18 cellular contexts compared by ENCODE assay signal in genomic region chr11:63952570-63952969, GRCh38. TPM values are rescaled to one million over a fixed set of nuclear protein-coding genes. Genes with fewer than 3 reads are reported as not detected.
A peak's percentile ranks its signal among the peaks of the same experiment; 100 is the strongest.
DNase-seq lines count a peak whose midpoint lies in the region; ATAC-seq and TF ChIP-seq lines count a peak whose summit lies in the region.
"Had no signal": no experiment of that assay in that cellular context is flagged by ENCODE, and none has a peak within 500 bp of the region (broad histone marks: within the 10 kb centered on the region; RNA-seq: fewer than 3 reads in every experiment).

No MANE protein-coding gene starts in this region.

- no peaks in the 10 kb centered on the region for H3K9me3 Mint-ChIP-seq in activated T-cell treated with anti-CD3 and anti-CD28 coated beads, Interleukin-2, amount 50 U/mL, for 24 hours

- H3K27me3 Mint-ChIP-seq in activated T-cell treated with anti-CD3 and anti-CD28 coated beads, Interleukin-2, amount 50 U/mL, for 24 hours, result no peaks in the 10 kb centered on the region
- no peaks in the 10 kb centered on the region for H3K27me3 Mint-ChIP-seq in T-helper 17 cell

- DNase-seq in activated T-cell treated with anti-CD3 and anti-CD28 coated beads, Interleukin-2, amount 50 U/mL, for 24 hours, result no peak
- no peak for DNase-seq in activated T-cell treated with anti-CD3 and anti-CD28 coated beads, Interleukin-2, amount 50 U/mL, for 48 hours
- DNase-seq in T-helper 17 cell, result no peak
- DNase-seq in epithelial cell of esophagus (ENCODE audit: low read depth), result peak; percentile 75
- DNase-seq in left ventricle myocardium inferior, result no peak
- DNase-seq in GOT3 (lab: John Stamatoyannopoulos, UW), result no peak
- DNase-seq in NCI-H146 (lab: John Stamatoyannopoulos, UW), result no peak
- DNase-seq: activated CD4-positive, alpha-beta T cell treated with anti-CD3 and anti-CD28 coated beads, Interleukin-2, amount 50 U/mL, for 4 hours; effector CD4-positive, alpha-beta T cell; heart left ventricle; NCI-H187; NCI-H2227 treated with DMSO at 0.1 percent for 48 hours had no signal

- H3K27me3 ChIP-seq in left ventricle myocardium inferior (ENCODE audit: low read depth), result no peaks in the 10 kb centered on the region
- H3K27me3 ChIP-seq: heart left ventricle, Peyer's patch, right atrium auricular region had no signal

- ATAC-seq in T-helper 17 cell, result no peak

- intact Hi-C loops in left ventricle myocardium inferior (cut with micrococcal nuclease), result no loop called here

- H3K27ac ChIP-seq in skin epidermis (peak overlapping the region in 15 of 21 experiments; percentile 9 to 85 (median 59)), left ventricle myocardium inferior (replicated peaks) (no peak overlapping the region)
- H3K27ac ChIP-seq: C4-2B, right atrium auricular region, thoracic aorta had no signal

- no peaks in the 10 kb centered on the region for H3K9me3 ChIP-seq in T-helper 17 cell (ENCODE audit: control insufficient read depth, low read length, poor library complexity, severe bottlenecking)
- H3K9me3 ChIP-seq in left ventricle myocardium inferior (replicated peaks), result no peaks in the 10 kb centered on the region
- H3K9me3 ChIP-seq: heart left ventricle, Peyer's patch, right atrium auricular region, thoracic aorta had no signal

- H3K4me1 Mint-ChIP-seq in activated T-cell treated with anti-CD3 and anti-CD28 coated beads, Interleukin-2, amount 50 U/mL, for 24 hours (ENCODE audit: low read depth), result peaks cover 22% of the 10 kb centered on the region
- peaks cover 14% of the 10 kb centered on the region for H3K4me1 Mint-ChIP-seq in T-helper 17 cell

- peaks cover 63% of the 10 kb centered on the region for H3K36me3 ChIP-seq in left ventricle myocardium inferior

- H3K4me3 Mint-ChIP-seq in activated T-cell treated with anti-CD3 and anti-CD28 coated beads, Interleukin-2, amount 50 U/mL, for 24 hours, result no peak overlapping the region
- peak overlapping the region; percentile 80 for H3K4me3 Mint-ChIP-seq in T-helper 17 cell

- H3K36me3 Mint-ChIP-seq in activated T-cell treated with anti-CD3 and anti-CD28 coated beads, Interleukin-2, amount 50 U/mL, for 24 hours (ENCODE audit: low read depth), result peaks cover 75% of the 10 kb centered on the region
- H3K36me3 Mint-ChIP-seq in T-helper 17 cell (ENCODE audit: low read depth), result peaks cover 5% of the 10 kb centered on the region

- TF ChIP-seq CTCF in epithelial cell of esophagus (IDR thresholded peaks at IDR 0.05; ENCODE audit: insufficient read depth, low read depth, low read length, missing control alignments), result no peak
- no peak for TF ChIP-seq CTCF in left ventricle myocardium inferior (IDR thresholded peaks at IDR 0.05; ENCODE audit: borderline replicate concordance)

- H3K4me3 ChIP-seq in epithelial cell of esophagus (ENCODE audit: low read length) (no peak overlapping the region), skin epidermis (no peak overlapping the region), left ventricle myocardium inferior (no peak overlapping the region)
- H3K4me3 ChIP-seq: heart left ventricle, Peyer's patch, right atrium auricular region, SK-N-MC, thoracic aorta had no signal

- peak overlapping the region; percentile 67 for H3K27ac Mint-ChIP-seq in activated T-cell treated with anti-CD3 and anti-CD28 coated beads, Interleukin-2, amount 50 U/mL, for 24 hours
- peak overlapping the region; percentile 21 for H3K27ac Mint-ChIP-seq in T-helper 17 cell

- H3K4me1 ChIP-seq in left ventricle myocardium inferior, result no peaks in the 10 kb centered on the region
- H3K4me1 ChIP-seq: right atrium auricular region had no signal

RNA-seq across cellular contexts. Expression of gene NAA40, which starts 13.8 kb away (rescaled TPM):
- total RNA-seq in T-helper 17 cell (10 to 100 TPM; 16.6 to 19.3 TPM), left ventricle myocardium inferior (19.7 TPM)

RNA-seq across cellular contexts. Expression of gene COX8A, which starts 21.9 kb away (rescaled TPM):
- 100 to 1,000 TPM; 108 to 129 TPM for total RNA-seq in T-helper 17 cell
- 920 TPM for total RNA-seq in left ventricle myocardium inferior

RNA-seq across cellular contexts. Expression of gene OTUB1, which starts 33.7 kb away (rescaled TPM):
- total RNA-seq in T-helper 17 cell (10 to 100 TPM; 62.2 to 65.1 TPM), left ventricle myocardium inferior (57.0 TPM)

RNA-seq across cellular contexts. Expression of gene RCOR2, which starts 35.6 kb away (rescaled TPM):
- total RNA-seq in T-helper 17 cell (not detected), left ventricle myocardium inferior (10.5 TPM)
